In the genomic region with DNA sequence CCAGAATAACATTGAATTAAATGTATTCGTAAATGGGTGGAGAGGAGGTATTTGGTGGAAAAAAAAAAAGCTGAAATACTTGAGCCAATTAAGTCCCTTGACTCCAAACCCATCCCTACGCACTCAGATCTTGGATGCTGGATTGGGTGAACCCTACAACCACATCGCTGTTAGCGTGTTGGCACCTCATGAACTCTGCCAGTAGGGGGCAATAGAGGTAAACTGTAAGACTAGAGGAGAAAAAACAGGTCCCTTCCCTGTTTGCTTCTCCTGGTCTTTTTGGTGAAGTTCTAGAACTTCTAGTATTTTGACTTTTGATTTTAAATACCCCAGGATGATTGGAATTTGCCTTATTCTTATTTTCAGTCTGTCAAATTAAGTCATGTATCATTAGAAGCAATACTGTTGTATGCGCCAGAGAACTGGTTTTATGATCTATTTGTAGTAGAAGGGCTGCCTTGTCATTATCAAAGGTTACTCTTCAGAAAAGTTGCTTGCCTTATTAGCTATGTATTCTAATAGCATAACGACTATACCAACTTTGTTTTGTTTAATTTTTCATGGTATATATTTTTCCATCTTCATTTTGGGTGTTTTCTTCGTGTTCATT, we compare ENCODE assay signal across 9 cellular contexts. TPM values are rescaled to one million over a fixed set of nuclear protein-coding genes. Genes with fewer than 3 reads are reported as not detected.
DNase-seq lines count a peak whose midpoint lies in the region; ATAC-seq and TF ChIP-seq lines count a peak whose summit lies in the region.
"Had no signal": no experiment of that assay in that cellular context is flagged by ENCODE, and none has a peak within 500 bp of the region (broad histone marks: within the 10 kb centered on the region; RNA-seq: fewer than 3 reads in every experiment).

No MANE protein-coding gene starts in this region.

- H3K4me1 ChIP-seq in adipocyte (ENCODE audit: control insufficient read depth, insufficient read depth, low read length): no peaks in the 10 kb centered on the region
- H3K4me1 ChIP-seq: uterus had no signal

- peak; percentile 5 for DNase-seq in NK-92 treated with Interleukin-12 subunit alpha and Interleukin-12 subunit beta, amount 100 ng/mL, for 24 hours (lab: John Stamatoyannopoulos, UW)
- no peak for DNase-seq in NK-92 (lab: John Stamatoyannopoulos, UW; ENCODE audit: unreplicated experiment)
- DNase-seq in NCI-H82 treated with DMSO at 0.1 percent for 48 hours (lab: John Stamatoyannopoulos, UW; ENCODE audit: unreplicated experiment): peak; percentile 21
- peak; percentile 26 for DNase-seq in adipocyte (ENCODE audit: low read depth)
- peak; percentile 5 for DNase-seq in kidney epithelial cell (ENCODE audit: low read depth)
- peak; percentile 23 to 32 for DNase-seq in stimulated activated naive CD8-positive, alpha-beta T cell treated with anti-CD3 and anti-CD28 coated beads, Interleukin-15, amount 100 ng/mL, for 72 hours

- no peak overlapping the region for H3K4me3 Mint-ChIP-seq in stimulated activated naive CD8-positive, alpha-beta T cell treated with anti-CD3 and anti-CD28 coated beads, Interleukin-15, amount 100 ng/mL, for 72 hours

- no peak overlapping the region for H3K9ac ChIP-seq in adipocyte (ENCODE audit: low read length)

- H3K9me3 ChIP-seq in adipocyte (ENCODE audit: control insufficient read depth, low read length): no peaks in the 10 kb centered on the region
- H3K9me3 ChIP-seq: uterus had no signal

- peak; percentile 79 for TF ChIP-seq CTCF in kidney epithelial cell (IDR thresholded peaks at IDR 0.05; ENCODE audit: insufficient read depth, low read length, poor library complexity, severe bottlenecking)

- H3K9me3 Mint-ChIP-seq in stimulated activated naive CD8-positive, alpha-beta T cell treated with anti-CD3 and anti-CD28 coated beads, Interleukin-15, amount 100 ng/mL, for 72 hours: no peaks in the 10 kb centered on the region

- H3K27me3 ChIP-seq in adipocyte (replicated peaks; ENCODE audit: control insufficient read depth, insufficient read depth, low read length): no peaks in the 10 kb centered on the region
- H3K27me3 ChIP-seq in kidney epithelial cell (ENCODE audit: control insufficient read depth, insufficient read depth, low read length): no peaks in the 10 kb centered on the region
- H3K27me3 ChIP-seq: uterus had no signal

- peak; percentile 88 for ATAC-seq in GM19467 (IDR thresholded peaks at IDR 0.05; ENCODE audit: unreplicated experiment)
- peak; percentile 93 for ATAC-seq in HG03439 (IDR thresholded peaks at IDR 0.05; ENCODE audit: unreplicated experiment)
- ATAC-seq in stimulated activated naive CD8-positive, alpha-beta T cell treated with anti-CD3 and anti-CD28 coated beads, Interleukin-15, amount 100 ng/mL, for 72 hours: peak; percentile 77

- no peaks in the 10 kb centered on the region for H3K4me1 Mint-ChIP-seq in stimulated activated naive CD8-positive, alpha-beta T cell treated with anti-CD3 and anti-CD28 coated beads, Interleukin-15, amount 100 ng/mL, for 72 hours

- H3K36me3 ChIP-seq in adipocyte (ENCODE audit: control insufficient read depth, insufficient read depth, low read length, severe bottlenecking): no peaks in the 10 kb centered on the region
- H3K36me3 ChIP-seq in kidney epithelial cell (ENCODE audit: control insufficient read depth, insufficient read depth, low read length): no peaks in the 10 kb centered on the region
- H3K36me3 ChIP-seq: uterus had no signal

- H3K27ac Mint-ChIP-seq in stimulated activated naive CD8-positive, alpha-beta T cell treated with anti-CD3 and anti-CD28 coated beads, Interleukin-15, amount 100 ng/mL, for 72 hours: no peak overlapping the region

- H3K27me3 Mint-ChIP-seq in stimulated activated naive CD8-positive, alpha-beta T cell treated with anti-CD3 and anti-CD28 coated beads, Interleukin-15, amount 100 ng/mL, for 72 hours: peaks cover 8% of the 10 kb centered on the region

- H3K4me3 ChIP-seq in adipocyte (ENCODE audit: low read length) (no peak overlapping the region), kidney epithelial cell (ENCODE audit: low read depth, low read length) (no peak overlapping the region)
- H3K4me3 ChIP-seq: uterus had no signal

RNA-seq across cellular contexts. Expression of a gene that starts 1.9 kb away (rescaled TPM):
- total RNA-seq in kidney epithelial cell: not detected in 2 replicates
- total RNA-seq: uterus had no signal

RNA-seq across cellular contexts. Expression of a gene that starts 35.1 kb away (rescaled TPM):
- not detected in 2 replicates for total RNA-seq in kidney epithelial cell
- total RNA-seq: uterus had no signal

RNA-seq across cellular contexts. Expression of a gene that starts 57.0 kb away (rescaled TPM):
- not detected in 2 replicates for total RNA-seq in kidney epithelial cell
- total RNA-seq: uterus had no signal
